8 cellular contexts compared by ENCODE assay signal in the genomic region with DNA sequence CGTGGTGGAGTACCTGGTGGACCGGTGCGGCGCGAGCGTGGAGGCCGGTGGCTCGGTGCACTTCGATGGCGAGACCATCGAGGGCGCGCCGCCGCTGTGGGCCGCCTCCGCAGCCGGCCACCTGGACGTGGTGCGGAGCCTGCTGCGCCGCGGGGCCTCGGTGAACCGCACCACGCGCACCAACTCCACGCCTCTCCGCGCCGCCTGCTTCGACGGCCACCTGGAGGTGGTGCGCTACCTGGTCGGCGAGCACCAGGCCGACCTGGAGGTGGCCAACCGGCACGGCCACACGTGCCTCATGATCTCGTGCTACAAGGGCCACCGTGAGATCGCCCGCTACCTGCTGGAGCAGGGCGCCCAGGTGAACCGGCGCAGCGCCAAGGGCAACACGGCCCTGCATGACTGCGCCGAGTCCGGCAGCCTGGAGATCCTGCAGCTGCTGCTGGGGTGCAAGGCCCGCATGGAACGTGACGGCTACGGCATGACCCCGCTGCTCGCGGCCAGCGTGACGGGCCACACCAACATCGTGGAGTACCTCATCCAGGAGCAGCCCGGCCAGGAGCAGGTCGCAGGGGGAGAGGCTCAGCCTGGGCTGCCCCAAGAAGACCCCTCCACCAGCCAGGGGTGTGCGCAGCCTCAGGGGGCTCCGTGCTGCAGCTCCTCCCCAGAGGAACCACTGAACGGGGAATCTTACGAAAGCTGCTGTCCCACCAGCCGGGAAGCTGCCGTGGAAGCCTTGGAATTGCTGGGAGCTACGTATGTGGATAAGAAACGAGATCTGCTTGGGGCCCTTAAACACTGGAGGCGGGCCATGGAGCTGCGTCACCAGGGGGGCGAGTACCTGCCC. TPM values are rescaled to one million over a fixed set of nuclear protein-coding genes. Genes with fewer than 3 reads are reported as not detected.
A peak's percentile ranks its signal among the peaks of the same experiment; 100 is the strongest.
DNase-seq lines count a peak whose midpoint lies in the region; ATAC-seq and TF ChIP-seq lines count a peak whose summit lies in the region.
"Not testable (repeated sequence)": the region's sequence is repeated elsewhere in the genome, so short reads cannot be mapped to it uniquely, and the experiment has no call there.

No MANE protein-coding gene starts in this region.

- not testable (repeated sequence) for DNase-seq in CD14-positive monocyte (ENCODE audit: low spot score); natural killer cell treated with Interleukin-12 subunit alpha and Interleukin-12 subunit beta and Interleukin-15 and Interleukin-18, amount 100 ng/mL, for 72 hours (ENCODE audit: low spot score); stimulated activated naive CD8-positive, alpha-beta T cell treated with anti-CD3 and anti-CD28 coated beads, Interleukin-15, amount 100 ng/mL, for 72 hours
- peak; percentile 29 for DNase-seq in activated naive CD4-positive, alpha-beta T cell treated with anti-CD3 and anti-CD28 coated beads, Interleukin-2, amount 50 U/mL, for 16 hours

- intact Hi-C loops in CD14-positive monocyte (cut with micrococcal nuclease) = loop anchor here in 1 of 2 donors (5.0 kb wide), 1 partner anchor 120 kb away; a partner anchor contains a TSS

- TF ChIP-seq CTCF in CD14-positive monocyte (IDR thresholded peaks at IDR 0.05) = not testable (repeated sequence)

- not testable (repeated sequence) for H3K4me1 ChIP-seq in HUES64 (ENCODE audit: insufficient read depth, low read length); ectodermal cell (ENCODE audit: control insufficient read depth, insufficient read depth, low read length); iPS-15b (ENCODE audit: control insufficient read depth, insufficient read depth, low read length)

- peaks cover 21% of the 10 kb centered on the region for H3K4me1 Mint-ChIP-seq in CD14-positive monocyte
- peaks cover 16 to 18% of the 10 kb centered on the region in 2 donors for H3K4me1 Mint-ChIP-seq in natural killer cell treated with Interleukin-12 subunit alpha and Interleukin-12 subunit beta and Interleukin-15 and Interleukin-18, amount 100 ng/mL, for 72 hours (ENCODE audit: low read depth in 2 of 2)
- H3K4me1 Mint-ChIP-seq in stimulated activated naive CD8-positive, alpha-beta T cell treated with anti-CD3 and anti-CD28 coated beads, Interleukin-15, amount 100 ng/mL, for 72 hours = peaks cover 50% of the 10 kb centered on the region

- H3K9ac ChIP-seq in HUES64 (ENCODE audit: low read depth, low read length) = peak overlapping the region; percentile 98
- peak overlapping the region; percentile 93 for H3K9ac ChIP-seq in iPS-15b (ENCODE audit: low read depth, low read length)

- H3K36me3 ChIP-seq in HUES64 (ENCODE audit: insufficient read depth, low read length) = peaks cover 39% of the 10 kb centered on the region
- H3K36me3 ChIP-seq in ectodermal cell (ENCODE audit: control insufficient read depth, insufficient read depth, low read length) = peaks cover 14% of the 10 kb centered on the region
- peaks cover 14% of the 10 kb centered on the region for H3K36me3 ChIP-seq in iPS-15b (ENCODE audit: control insufficient read depth, insufficient read depth, low read length)

- H3K4me3 Mint-ChIP-seq in CD14-positive monocyte = peak overlapping the region; percentile 71 to 78
- peak overlapping the region; percentile 81 for H3K4me3 Mint-ChIP-seq in natural killer cell treated with Interleukin-12 subunit alpha and Interleukin-12 subunit beta and Interleukin-15 and Interleukin-18, amount 100 ng/mL, for 72 hours
- H3K4me3 Mint-ChIP-seq in stimulated activated naive CD8-positive, alpha-beta T cell treated with anti-CD3 and anti-CD28 coated beads, Interleukin-15, amount 100 ng/mL, for 72 hours = peak overlapping the region; percentile 84 to 92

- H3K27me3 ChIP-seq in HUES64 (ENCODE audit: insufficient read depth, low read length); ectodermal cell (ENCODE audit: control insufficient read depth, insufficient read depth, low read length, poor library complexity, severe bottlenecking); iPS-15b (ENCODE audit: control insufficient read depth, insufficient read depth, low read length): not testable (repeated sequence)

- H3K4me3 ChIP-seq in HUES64 (ENCODE audit: low read length) (peak overlapping the region; percentile 82), ectodermal cell (ENCODE audit: insufficient read depth, low read depth, low read length) (peak overlapping the region; percentile 93), iPS-15b (ENCODE audit: low read depth, low read length) (peak overlapping the region; percentile 73)

- H3K27ac ChIP-seq in HUES64 (ENCODE audit: low read depth, low read length) = peak overlapping the region; percentile 78
- H3K27ac ChIP-seq in ectodermal cell (ENCODE audit: insufficient read depth, low read depth, low read length, poor library complexity, severe bottlenecking) = peak overlapping the region; percentile 85

- ATAC-seq in SK-N-SH treated with all-trans-retinoic acid at 6 μM for 48 hours = peak; percentile 1; the same call in 2 of the 3 replicates
- not testable (repeated sequence) for ATAC-seq in natural killer cell treated with Interleukin-12 subunit alpha and Interleukin-12 subunit beta and Interleukin-15 and Interleukin-18, amount 100 ng/mL, for 72 hours; stimulated activated naive CD8-positive, alpha-beta T cell treated with anti-CD3 and anti-CD28 coated beads, Interleukin-15, amount 100 ng/mL, for 72 hours

- H3K27me3 Mint-ChIP-seq in CD14-positive monocyte (ENCODE audit: low read depth in 3 of 3) = peaks cover 0 to 11% (median 10%) of the 10 kb centered on the region in 3 donors
- H3K27me3 Mint-ChIP-seq in natural killer cell treated with Interleukin-12 subunit alpha and Interleukin-12 subunit beta and Interleukin-15 and Interleukin-18, amount 100 ng/mL, for 72 hours; stimulated activated naive CD8-positive, alpha-beta T cell treated with anti-CD3 and anti-CD28 coated beads, Interleukin-15, amount 100 ng/mL, for 72 hours: not testable (repeated sequence)

- peak overlapping the region in 6 of 7 donors; percentile 54 to 89 (median 73) for H3K27ac Mint-ChIP-seq in CD14-positive monocyte
- H3K27ac Mint-ChIP-seq in natural killer cell treated with Interleukin-12 subunit alpha and Interleukin-12 subunit beta and Interleukin-15 and Interleukin-18, amount 100 ng/mL, for 72 hours = peak overlapping the region in 1 of 2 donors; percentile 71
- peak overlapping the region; percentile 96 to 97 for H3K27ac Mint-ChIP-seq in stimulated activated naive CD8-positive, alpha-beta T cell treated with anti-CD3 and anti-CD28 coated beads, Interleukin-15, amount 100 ng/mL, for 72 hours

- not testable (repeated sequence) for H3K9me3 Mint-ChIP-seq in CD14-positive monocyte; natural killer cell treated with Interleukin-12 subunit alpha and Interleukin-12 subunit beta and Interleukin-15 and Interleukin-18, amount 100 ng/mL, for 72 hours; stimulated activated naive CD8-positive, alpha-beta T cell treated with anti-CD3 and anti-CD28 coated beads, Interleukin-15, amount 100 ng/mL, for 72 hours

- H3K36me3 Mint-ChIP-seq in CD14-positive monocyte = peaks cover 30 to 48% of the 10 kb centered on the region in 2 donors
- H3K36me3 Mint-ChIP-seq in natural killer cell treated with Interleukin-12 subunit alpha and Interleukin-12 subunit beta and Interleukin-15 and Interleukin-18, amount 100 ng/mL, for 72 hours = not testable (repeated sequence)

- 12% methylated on average over 75 of the region's 75 CpGs for WGBS in HUES64
- WGBS in ectodermal cell, 2 experiments = 16% methylated on average over 75 of the region's 75 CpGs

- not testable (repeated sequence) for H3K9me3 ChIP-seq in HUES64 (ENCODE audit: insufficient read depth, low read depth, low read length); ectodermal cell (ENCODE audit: control insufficient read depth, low read length); iPS-15b (ENCODE audit: control insufficient read depth, insufficient read depth, low read length)

RNA-seq across cellular contexts. Expression of a gene that starts 0.7 kb away (rescaled TPM):
- 1 to 10 TPM; 2.1 to 2.4 TPM for polyA plus RNA-seq in CD14-positive monocyte
- polyA plus RNA-seq in HUES64 (2013, experiment 1 of 2) = 8.4 TPM
- 8.4 TPM for polyA plus RNA-seq in HUES64 (2013, experiment 2 of 2)
- polyA plus RNA-seq in ectodermal cell (2013, experiment 1 of 4) = 11.1 TPM
- 11.6 TPM for polyA plus RNA-seq in ectodermal cell (2013, experiment 2 of 4)
- 8.2 TPM for polyA plus RNA-seq in ectodermal cell (2013, experiment 3 of 4)
- polyA plus RNA-seq in ectodermal cell (2013, experiment 4 of 4) = 8.7 TPM
- 10 to 100 TPM; 19.7 to 24.0 TPM for total RNA-seq in natural killer cell treated with Interleukin-12 subunit alpha and Interleukin-12 subunit beta and Interleukin-15 and Interleukin-18, amount 100 ng/mL, for 72 hours

RNA-seq across cellular contexts. Expression of a gene that starts 39.3 kb away (rescaled TPM):
- 1 to 10 TPM; 5.9 to 9.2 TPM for polyA plus RNA-seq in CD14-positive monocyte
- 0.50 TPM for polyA plus RNA-seq in HUES64 (2013, experiment 1 of 2)
- polyA plus RNA-seq in HUES64 (2013, experiment 2 of 2) = 0.76 TPM
- polyA plus RNA-seq in ectodermal cell (2013, experiment 1 of 4) = 0.67 TPM
- polyA plus RNA-seq in ectodermal cell (2013, experiment 2 of 4) = 0.71 TPM
- polyA plus RNA-seq in ectodermal cell (2013, experiment 3 of 4) = 0.69 TPM
- polyA plus RNA-seq in ectodermal cell (2013, experiment 4 of 4) = 0.93 TPM
- 10 to 100 TPM; 42.6 to 47.0 TPM for total RNA-seq in natural killer cell treated with Interleukin-12 subunit alpha and Interleukin-12 subunit beta and Interleukin-15 and Interleukin-18, amount 100 ng/mL, for 72 hours
